In the genomic region with DNA sequence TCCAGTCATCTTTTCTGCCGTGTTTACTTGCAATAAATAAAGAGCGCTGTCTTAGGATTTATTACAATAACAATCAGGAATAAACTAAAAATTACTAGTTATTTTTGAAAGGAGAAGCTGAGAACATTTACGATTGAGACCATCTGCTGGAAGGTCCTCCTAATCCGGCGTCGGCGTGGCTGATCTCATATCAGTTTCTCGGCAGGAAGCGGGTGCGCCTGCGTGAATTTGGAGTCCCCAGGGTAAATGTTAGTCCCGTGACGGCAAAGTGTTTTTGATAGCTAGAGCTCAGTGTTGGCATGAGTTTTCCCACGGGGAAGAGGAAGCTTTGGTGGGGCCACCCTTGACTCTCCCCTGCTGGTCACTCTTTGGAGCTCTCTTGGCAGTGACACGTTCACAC, we compare ENCODE assay signal across 14 cellular contexts. TPM values are rescaled to one million over a fixed set of nuclear protein-coding genes. Genes with fewer than 3 reads are reported as not detected.
DNase-seq lines count a peak whose midpoint lies in the region; ATAC-seq and TF ChIP-seq lines count a peak whose summit lies in the region.
"Not testable (repeated sequence)": the region's sequence is repeated elsewhere in the genome, so short reads cannot be mapped to it uniquely, and the experiment has no call there.
"Had no signal": no experiment of that assay in that cellular context is flagged by ENCODE, and none has a peak within 500 bp of the region (broad histone marks: within the 10 kb centered on the region; RNA-seq: fewer than 3 reads in every experiment).

No MANE protein-coding gene starts in this region.

- H3K27ac Mint-ChIP-seq in HFFc6; activated naive CD4-positive, alpha-beta T cell treated with anti-CD3 and anti-CD28 coated beads for 36 hours; naive B cell: not testable (repeated sequence)

- not testable (repeated sequence) for H3K27me3 Mint-ChIP-seq in HFFc6 (ENCODE audit: insufficient read depth); activated naive CD4-positive, alpha-beta T cell treated with anti-CD3 and anti-CD28 coated beads for 36 hours (ENCODE audit: low read depth)
- H3K27me3 Mint-ChIP-seq in naive B cell, result peaks cover 0 to 35% (median 0%) of the 10 kb centered on the region in 3 donors

- H3K36me3 Mint-ChIP-seq in HFFc6 (ENCODE audit: low read depth); activated naive CD4-positive, alpha-beta T cell treated with anti-CD3 and anti-CD28 coated beads for 36 hours (ENCODE audit: low read depth); naive B cell: not testable (repeated sequence)

- not testable (repeated sequence) for TF ChIP-seq CTCF in A673 (conservative IDR thresholded peaks at IDR 0.05; ENCODE audit: low read depth, low read length); HFFc6 (IDR thresholded peaks at IDR 0.05); fibroblast of villous mesenchyme (IDR thresholded peaks at IDR 0.05; ENCODE audit: insufficient read depth, low read depth, low read length)

- DNase-seq in A673 (ENCODE audit: low spot score) (peak; percentile 73), NCI-H524 treated with DMSO at 0.1 percent for 48 hours (lab: John Stamatoyannopoulos, UW) (peak; percentile 3), fibroblast of villous mesenchyme (ENCODE audit: low read depth) (peak; percentile 54), naive B cell (peak; percentile 8)
- DNase-seq in HFFc6; SK-N-MC (ENCODE audit: low read depth, low spot score): not testable (repeated sequence)
- DNase-seq in activated naive CD4-positive, alpha-beta T cell treated with anti-CD3 and anti-CD28 coated beads for 36 hours, result peak; percentile 9

- not testable (repeated sequence) for H3K4me1 Mint-ChIP-seq in HFFc6 (ENCODE audit: low read depth); activated naive CD4-positive, alpha-beta T cell treated with anti-CD3 and anti-CD28 coated beads for 36 hours (ENCODE audit: low read depth)
- peaks cover 0 to 11% (median 0%) of the 10 kb centered on the region in 3 donors for H3K4me1 Mint-ChIP-seq in naive B cell

- POLR2A ChIA-PET in A673 (lab: Charles Lee; ENCODE audit: low non-redundant PET), result not testable (repeated sequence)

- intact Hi-C loops in A673 (cut with micrococcal nuclease; ENCODE audit: unreplicated experiment); activated naive CD4-positive, alpha-beta T cell treated with anti-CD3 and anti-CD28 coated beads for 36 hours (cut with micrococcal nuclease): not testable (repeated sequence)

- peaks cover 35% of the 10 kb centered on the region for H3K4me1 ChIP-seq in A673 (ENCODE audit: insufficient read depth, low read length, poor library complexity, severe bottlenecking)

- peak; percentile 30 to 32 for ATAC-seq in naive B cell (ENCODE audit: low read depth in 2 of 2)

- H3K9me3 Mint-ChIP-seq in HFFc6; activated naive CD4-positive, alpha-beta T cell treated with anti-CD3 and anti-CD28 coated beads for 36 hours; naive B cell: not testable (repeated sequence)

- H3K9me3 ChIP-seq in A673 (ENCODE audit: low read depth, low read length, poor library complexity, severe bottlenecking); SK-N-MC (ENCODE audit: low read depth, low read length): not testable (repeated sequence)

- H3K27ac ChIP-seq in A673 (ENCODE audit: low read depth, low read length, poor library complexity, severe bottlenecking), result peak overlapping the region; percentile 73
- H3K27ac ChIP-seq in SK-N-MC, result peak overlapping the region; percentile 83

- H3K27me3 ChIP-seq in A673 (replicated peaks; ENCODE audit: insufficient read depth, low read depth, low read length, poor library complexity), result not testable (repeated sequence)

- not testable (repeated sequence) for H3K36me3 ChIP-seq in A673 (ENCODE audit: insufficient read depth, low read length, poor library complexity, severe bottlenecking); SK-N-MC (ENCODE audit: insufficient read depth, low read length)

- peak overlapping the region; percentile 32 for H3K9ac ChIP-seq in SK-N-MC (ENCODE audit: insufficient read length)

- H3K4me3 Mint-ChIP-seq in HFFc6, result peak overlapping the region; percentile 66; the same call in 1 of the 2 replicates
- H3K4me3 Mint-ChIP-seq in activated naive CD4-positive, alpha-beta T cell treated with anti-CD3 and anti-CD28 coated beads for 36 hours, result not testable (repeated sequence)
- peak overlapping the region in 6 of 8 donors; percentile 45 to 70 (median 48) for H3K4me3 Mint-ChIP-seq in naive B cell

- not testable (repeated sequence) for BruUV-seq in A673 (replicated peaks; lab: Mats Ljungman, UMichigan)

- H3K4me3 ChIP-seq in A673 (ENCODE audit: low read depth, low read length, poor library complexity, severe bottlenecking) (peak overlapping the region; percentile 25), SK-N-MC (peak overlapping the region; percentile 60)
- H3K4me3 ChIP-seq in fibroblast of villous mesenchyme (ENCODE audit: low read depth, low read length), result not testable (repeated sequence)

- CTCF ChIA-PET in A673 (lab: Charles Lee); activated naive CD4-positive, alpha-beta T cell treated with anti-CD3 and anti-CD28 coated beads for 36 hours (lab: Charles Lee): not testable (repeated sequence)

RNA-seq across cellular contexts. Expression of gene GYG2, which starts 31.9 kb away (rescaled TPM):
- total RNA-seq in A673 (2021) (39.8 and 59.7 TPM in 2 replicates), fibroblast of villous mesenchyme (3.5 and 3.9 TPM in 2 replicates)
- total RNA-seq in HFFc6 (2021; fragmentation: NEBNext Ultra II Directional; extraction: Animal tissue kit (Norgen Biotek cat#: 25700)), result under 1 TPM in 4 of 6 experiments, not detected in 2; 0.35 to 0.79 (median 0.51) TPM
- not detected for total RNA-seq in activated naive CD4-positive, alpha-beta T cell treated with anti-CD3 and anti-CD28 coated beads for 36 hours
- polyA plus RNA-seq in naive B cell (ENCODE audit: low read depth in 6 of 6), result not detected
- total RNA-seq: CD8-positive, alpha-beta T cell; GM12878; HT1080; MCF 10A had no signal

RNA-seq across cellular contexts. Expression of gene XG, which starts 45.0 kb away (rescaled TPM):
- total RNA-seq in A673 (2021) (7.5 and 7.7 TPM in 2 replicates), fibroblast of villous mesenchyme (0.97 and 4.7 TPM in 2 replicates)
- total RNA-seq in HFFc6 (2021; fragmentation: NEBNext Ultra II Directional; extraction: Animal tissue kit (Norgen Biotek cat#: 25700)), result under 1 TPM in 5 of 6 experiments, not detected in 1; 0.07 to 0.48 (median 0.31) TPM
- total RNA-seq in activated naive CD4-positive, alpha-beta T cell treated with anti-CD3 and anti-CD28 coated beads for 36 hours, result not detected
- polyA plus RNA-seq in naive B cell (ENCODE audit: low read depth in 6 of 6), result 1 to 10 TPM in 1 of 6 donors, under 1 TPM in 3, not detected in 2; 0.58 to 2.8 (median 0.66) TPM
- total RNA-seq: CD8-positive, alpha-beta T cell; GM12878; HepG2; HT1080; MCF 10A; PC-3 had no signal
- polyA plus RNA-seq: AG04450, GM12878, HepG2 had no signal
